8 cellular contexts compared by ENCODE assay signal in the genomic region with DNA sequence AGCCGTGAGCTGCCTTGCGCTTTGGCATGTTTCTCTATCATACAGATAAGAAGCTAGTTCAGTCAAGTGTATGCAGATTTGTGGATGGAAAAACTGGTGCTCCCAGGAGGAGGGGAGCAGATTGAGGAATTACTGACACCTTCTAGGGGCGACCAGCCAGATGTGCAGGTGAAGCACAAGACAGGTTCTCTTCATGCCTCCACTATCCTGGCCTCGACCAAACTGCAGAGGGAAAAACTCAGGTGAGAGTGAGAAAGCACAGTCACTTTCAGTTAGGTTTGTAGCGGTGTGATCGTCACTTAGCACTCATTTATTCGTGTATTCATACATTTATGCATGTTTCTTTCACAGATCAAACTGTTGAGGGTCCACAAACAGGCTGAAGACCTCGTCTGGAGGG. TPM values are rescaled to one million over a fixed set of nuclear protein-coding genes. Genes with fewer than 3 reads are reported as not detected.
DNase-seq lines count a peak whose midpoint lies in the region; ATAC-seq, FAIRE-seq and TF ChIP-seq lines count a peak whose summit lies in the region.

No MANE protein-coding gene starts in this region.

- peaks cover 7% of the 10 kb centered on the region for H3K9me1 ChIP-seq in K562 (ENCODE audit: control insufficient read depth, insufficient read depth, low read length)

- H3K9me3 ChIP-seq in K562 (replicated peaks; ENCODE audit: control insufficient read depth, insufficient read depth, low read depth, low read length): no peaks in the 10 kb centered on the region
- H3K9me3 ChIP-seq in lung (ENCODE audit: control insufficient read depth in 2 of 2, insufficient read depth in 1 of 2, low read length in 1 of 2): no peaks in the 10 kb centered on the region
- no peaks in the 10 kb centered on the region for H3K9me3 ChIP-seq in upper lobe of right lung

- FAIRE-seq in K562 (lab: Jason Lieb, UNC): no peak

- H3K27me3 ChIP-seq in K562 (ENCODE audit: control insufficient read depth in 2 of 2, insufficient read depth in 2 of 2, low read length in 2 of 2): no peaks in the 10 kb centered on the region
- no peaks in the 10 kb centered on the region for H3K27me3 ChIP-seq in lung (ENCODE audit: control insufficient read depth, insufficient read depth)
- H3K27me3 ChIP-seq in upper lobe of right lung: no peaks in the 10 kb centered on the region

- POLR2A ChIA-PET in K562 (lab: Yijun Ruan, JAX): interaction anchor here (0.5 to 1.0 kb wide), 4 partner anchors 10 to 461 kb away, joined by 3 to 4 read pairs (median 4); a partner anchor contains a TSS

- H3K79me2 ChIP-seq in K562 (ENCODE audit: control insufficient read depth, insufficient read depth, low read length): peaks cover 41% of the 10 kb centered on the region

- no peak for TF ChIP-seq EP300 in K562 (IDR thresholded peaks at IDR 0.05; ENCODE audit: low read length)

- no peak for TF ChIP-seq RAD21 in K562 (CRISPR knock-in tag; conservative IDR thresholded peaks at IDR 0.05 in 1 of 2, IDR thresholded peaks at IDR 0.05 in 1 of 2)

- no peak for DNase-seq in activated naive CD4-positive, alpha-beta T cell (lab: John Stamatoyannopoulos, UW)
- DNase-seq in K562 (ENCODE audit: extremely low read depth in 1 of 4, low spot score in 3 of 4) (peak in 2 of 4 experiments; percentile 18 to 38), lung (ENCODE audit: low spot score) (no peak), upper lobe of right lung (peak; percentile 25), DMS153 (lab: John Stamatoyannopoulos, UW) (no peak)

- peak overlapping the region; percentile 97 for H3K4me2 ChIP-seq in K562 (ENCODE audit: insufficient read depth, low read length)

- WGBS in K562 (ENCODE audit: insufficient coverage, low coverage, missing lambda C conversion rate): under 1% methylated on average over 8 of the region's 8 CpGs
- 14 to 26% methylated on average over 8 of the region's 8 CpGs for WGBS in lung, 2 donors

- peaks cover 3% of the 10 kb centered on the region for H3K36me3 Mint-ChIP-seq in activated naive CD4-positive, alpha-beta T cell treated with anti-CD3 and anti-CD28 coated beads, Interleukin-2, amount 50 U/mL, for 24 hours

- H3K27ac Mint-ChIP-seq in activated naive CD4-positive, alpha-beta T cell treated with anti-CD3 and anti-CD28 coated beads, Interleukin-2, amount 50 U/mL, for 24 hours: peak overlapping the region; percentile 94

- H3K4me1 Mint-ChIP-seq in activated naive CD4-positive, alpha-beta T cell treated with anti-CD3 and anti-CD28 coated beads, Interleukin-2, amount 50 U/mL, for 24 hours: peaks cover 42% of the 10 kb centered on the region

- intact Hi-C loops in K562 (cut with micrococcal nuclease): no loop called here
- intact Hi-C loops in upper lobe of right lung (cut with DNase I): no loop called here

- CTCF ChIA-PET in K562 (lab: Yijun Ruan, JAX; ENCODE audit: low intra/inter-chr PET ratio): no interaction called here

- H4K20me1 ChIP-seq in K562 (replicated peaks; ENCODE audit: control insufficient read depth, insufficient read depth, low read length): no peaks in the 10 kb centered on the region

- no peak for TF ChIP-seq POLR2A in K562 (conservative IDR thresholded peaks at IDR 0.05)

- H3K4me1 ChIP-seq in K562 (replicated peaks in 1 of 2; ENCODE audit: control insufficient read depth in 2 of 2, insufficient read depth in 2 of 2, low read length in 2 of 2): peaks cover 14 to 42% of the 10 kb centered on the region in 2 experiments; a peak in 4 of 5 replicates
- peaks cover 3 to 18% of the 10 kb centered on the region in 2 donors for H3K4me1 ChIP-seq in lung (ENCODE audit: control insufficient read depth in 2 of 2, insufficient read depth in 2 of 2, low read length in 2 of 2)
- H3K4me1 ChIP-seq in upper lobe of right lung: peaks cover 29% of the 10 kb centered on the region

- TSS peak; percentile 98 for BruUV-seq in K562 (replicated peaks; lab: Mats Ljungman, UMichigan)

- in situ Hi-C loops in K562 (cut with MboI): no loop called here

- H3K9ac ChIP-seq in K562 (ENCODE audit: insufficient read depth in 1 of 2, low read depth in 2 of 2, low read length in 2 of 2): peak overlapping the region; percentile 81 to 98

- H3K4me3 ChIP-seq in K562 (peak overlapping the region; percentile 89), lung (peak overlapping the region; percentile 98), upper lobe of right lung (peak overlapping the region; percentile 95)

- peaks cover 19% of the 10 kb centered on the region; the same call in 2 of the 3 replicates for H3K36me3 ChIP-seq in K562 (ENCODE audit: control insufficient read depth, insufficient read depth, low read length)
- peaks cover 0 to 6% of the 10 kb centered on the region in 2 donors for H3K36me3 ChIP-seq in lung (ENCODE audit: control insufficient read depth in 2 of 2, insufficient read depth in 2 of 2, low read length in 2 of 2)
- peaks cover 11% of the 10 kb centered on the region for H3K36me3 ChIP-seq in upper lobe of right lung

- TF ChIP-seq CTCF in K562 (IDR thresholded peaks at IDR 0.05 in 2 of 3, conservative IDR thresholded peaks at IDR 0.05 in 1 of 3; ENCODE audit: insufficient read depth in 2 of 3, low read depth in 1 of 3, low read length in 3 of 3) (no peak), lung (IDR thresholded peaks at IDR 0.05; ENCODE audit: control extremely low read depth, extremely low read depth) (no peak), upper lobe of right lung (IDR thresholded peaks at IDR 0.05) (no peak)

- peak overlapping the region; percentile 91 for H3K4me3 Mint-ChIP-seq in activated naive CD4-positive, alpha-beta T cell treated with anti-CD3 and anti-CD28 coated beads, Interleukin-2, amount 50 U/mL, for 24 hours

- H3K27me3 Mint-ChIP-seq in activated naive CD4-positive, alpha-beta T cell treated with anti-CD3 and anti-CD28 coated beads, Interleukin-2, amount 50 U/mL, for 24 hours: no peaks in the 10 kb centered on the region

- ATAC-seq in K562 (no peak), lung (ENCODE audit: insufficient read depth, low FRiP score) (no peak), upper lobe of right lung (no peak), GM18870 (IDR thresholded peaks at IDR 0.05; ENCODE audit: unreplicated experiment) (no peak), HG03139 (IDR thresholded peaks at IDR 0.05; ENCODE audit: unreplicated experiment) (no peak)

- H2AFZ ChIP-seq in K562 (ENCODE audit: low read depth, low read length): peak overlapping the region; percentile 92

- H3K27ac ChIP-seq in K562 (ENCODE audit: extremely low read depth, low read depth, low read length) (peak overlapping the region; percentile 81), lung (ENCODE audit: low read depth in 1 of 2, low read length in 1 of 2) (peak overlapping the region; percentile 79 to 99), upper lobe of right lung (peak overlapping the region; percentile 96)

- no peaks in the 10 kb centered on the region for H3K9me3 Mint-ChIP-seq in activated naive CD4-positive, alpha-beta T cell treated with anti-CD3 and anti-CD28 coated beads, Interleukin-2, amount 50 U/mL, for 24 hours

RNA-seq across cellular contexts. Expression of a gene that starts 0.6 kb away (rescaled TPM):
- 42.0 and 115 TPM in 2 replicates for total RNA-seq in K562 (2011; cell fraction: chromatin; rRNA removed; ENCODE audit: low replicate concordance)
- 55.1 and 55.4 TPM in 2 replicates for total RNA-seq in K562 (2011; cell fraction: nucleolus; rRNA removed)
- total RNA-seq in K562 (2011; cell fraction: nucleoplasm; rRNA removed): 42.4 and 48.7 TPM in 2 replicates
- total RNA-seq in K562 (2014; rRNA removed) (61.5 and 65.1 TPM in 2 replicates), K562 (2014; rRNA removed; fragmentation: Illumina TruSeq; extraction: Trizol) (17.5 and 21.2 TPM in 2 replicates), K562 (2015; rRNA removed; fragmentation: Illumina TruSeq; extraction: Trizol) (36.9 and 38.9 TPM in 2 replicates), K562 (2021) (51.5 and 57.7 TPM in 2 replicates), lung (100 to 1,000 TPM in 1 of 2 donors, 10 to 100 TPM in 1; 65.9 to 144 TPM), upper lobe of right lung (93.7 TPM)
- polyA plus RNA-seq in K562 (2011; rRNA removed) (32.4 and 35.0 TPM in 2 replicates), K562 (2014; fragmentation: Illumina TruSeq; extraction: Trizol) (52.1 and 58.2 TPM in 2 replicates), K562 (2014; fragmentation: Nextera tagmentation; extraction: Ambion mirVana) (1 to 10 TPM; 1.9 to 3.7 TPM), K562 (2014; rRNA removed) (47.6 and 53.0 TPM in 2 replicates), lung (100 to 1,000 TPM in 1 of 2 donors, 10 to 100 TPM in 1; 89.3 to 209 TPM)
- polyA plus RNA-seq in K562 (2011; cell fraction: cytosol; rRNA removed): 41.3 and 70.1 TPM in 2 replicates
- polyA plus RNA-seq in K562 (2011; cell fraction: nucleus; rRNA removed): 44.0 and 49.7 TPM in 2 replicates
- 47.8 and 50.1 TPM in 2 replicates for polyA plus RNA-seq in K562 (2012)
- 19.1 and 33.6 TPM in 2 replicates for polyA minus RNA-seq in K562 (2011; rRNA and poly(A)+ RNA removed)
- polyA minus RNA-seq in K562 (2011; cell fraction: cytosol; rRNA and poly(A)+ RNA removed): 20.9 and 23.1 TPM in 2 replicates
- 20.3 and 26.3 TPM in 2 replicates for polyA minus RNA-seq in K562 (2011; cell fraction: nucleus; rRNA and poly(A)+ RNA removed)

RNA-seq across cellular contexts. Expression of a gene that starts 21.5 kb away (rescaled TPM):
- total RNA-seq in K562 (2011; cell fraction: chromatin; rRNA removed; ENCODE audit: low replicate concordance): not detected in 2 replicates
- total RNA-seq in K562 (2011; cell fraction: nucleolus; rRNA removed): 0.50 and 0.53 TPM in 2 replicates
- total RNA-seq in K562 (2011; cell fraction: nucleoplasm; rRNA removed): not detected in 2 replicates
- not detected in 2 replicates for total RNA-seq in K562 (2014; rRNA removed)
- total RNA-seq in K562 (2014; rRNA removed; fragmentation: Illumina TruSeq; extraction: Trizol): not detected in 2 replicates
- not detected in 2 replicates for total RNA-seq in K562 (2015; rRNA removed; fragmentation: Illumina TruSeq; extraction: Trizol)
- not detected in 2 replicates for total RNA-seq in K562 (2021)
- polyA plus RNA-seq in K562 (2011; rRNA removed): not detected in 2 replicates
- 0.12 TPM in 1 of 2 replicates, not detected in the other for polyA plus RNA-seq in K562 (2011; cell fraction: cytosol; rRNA removed)
- polyA plus RNA-seq in K562 (2011; cell fraction: nucleus; rRNA removed): 0.14 TPM in 1 of 2 replicates, not detected in the other
- not detected in 2 replicates for polyA plus RNA-seq in K562 (2012)
- polyA plus RNA-seq in K562 (2014; fragmentation: Illumina TruSeq; extraction: Trizol): not detected in 2 replicates
- not detected for polyA plus RNA-seq in K562 (2014; fragmentation: Nextera tagmentation; extraction: Ambion mirVana)
- not detected in 2 replicates for polyA plus RNA-seq in K562 (2014; rRNA removed)
- not detected in 2 replicates for polyA minus RNA-seq in K562 (2011; rRNA and poly(A)+ RNA removed)
- polyA minus RNA-seq in K562 (2011; cell fraction: cytosol; rRNA and poly(A)+ RNA removed): not detected in 2 replicates
- not detected in 2 replicates for polyA minus RNA-seq in K562 (2011; cell fraction: nucleus; rRNA and poly(A)+ RNA removed)
- total RNA-seq in lung: under 1 TPM in 1 of 2 donors, not detected in 1; 0.85 TPM
- polyA plus RNA-seq in lung: under 1 TPM; 0.63 to 0.83 TPM
- total RNA-seq in upper lobe of right lung: 1.1 TPM

RNA-seq across cellular contexts. Expression of a gene that starts 38.4 kb away (rescaled TPM):
- total RNA-seq in K562 (2011; cell fraction: chromatin; rRNA removed; ENCODE audit: low replicate concordance): 15.0 and 46.8 TPM in 2 replicates
- total RNA-seq in K562 (2011; cell fraction: nucleolus; rRNA removed): 28.4 and 32.0 TPM in 2 replicates
- total RNA-seq in K562 (2011; cell fraction: nucleoplasm; rRNA removed): 22.1 and 23.5 TPM in 2 replicates
- total RNA-seq in K562 (2014; rRNA removed) (4.1 and 6.5 TPM in 2 replicates), K562 (2014; rRNA removed; fragmentation: Illumina TruSeq; extraction: Trizol) (1.3 and 1.9 TPM in 2 replicates), K562 (2015; rRNA removed; fragmentation: Illumina TruSeq; extraction: Trizol) (4.2 and 4.8 TPM in 2 replicates), K562 (2021) (8.6 and 9.9 TPM in 2 replicates), lung (10 to 100 TPM; 27.9 to 35.8 TPM), upper lobe of right lung (26.8 TPM)
- polyA plus RNA-seq in K562 (2011; rRNA removed) (4.1 and 5.7 TPM in 2 replicates), K562 (2014; fragmentation: Illumina TruSeq; extraction: Trizol) (3.6 and 4.1 TPM in 2 replicates), K562 (2014; fragmentation: Nextera tagmentation; extraction: Ambion mirVana) (under 1 TPM; 0.51 to 0.70 TPM), K562 (2014; rRNA removed) (5.2 and 5.9 TPM in 2 replicates), lung (10 to 100 TPM; 17.9 to 19.1 TPM)
- 4.9 and 8.0 TPM in 2 replicates for polyA plus RNA-seq in K562 (2011; cell fraction: cytosol; rRNA removed)
- polyA plus RNA-seq in K562 (2011; cell fraction: nucleus; rRNA removed): 22.0 and 33.1 TPM in 2 replicates
- 4.7 and 10.9 TPM in 2 replicates for polyA plus RNA-seq in K562 (2012)
- polyA minus RNA-seq in K562 (2011; rRNA and poly(A)+ RNA removed): 4.8 and 6.4 TPM in 2 replicates
- 5.9 and 23.5 TPM in 2 replicates for polyA minus RNA-seq in K562 (2011; cell fraction: cytosol; rRNA and poly(A)+ RNA removed)
- 16.4 and 23.2 TPM in 2 replicates for polyA minus RNA-seq in K562 (2011; cell fraction: nucleus; rRNA and poly(A)+ RNA removed)

RNA-seq across cellular contexts. Expression of a gene that starts 46.2 kb away (rescaled TPM):
- total RNA-seq in K562 (2011; cell fraction: chromatin; rRNA removed; ENCODE audit: low replicate concordance): 0.65 TPM in 1 of 2 replicates, not detected in the other
- total RNA-seq in K562 (2011; cell fraction: nucleolus; rRNA removed): not detected in 2 replicates
- total RNA-seq in K562 (2011; cell fraction: nucleoplasm; rRNA removed): not detected in 2 replicates
- total RNA-seq in K562 (2014; rRNA removed): not detected in 2 replicates
- total RNA-seq in K562 (2014; rRNA removed; fragmentation: Illumina TruSeq; extraction: Trizol): not detected in 2 replicates
- not detected in 2 replicates for total RNA-seq in K562 (2015; rRNA removed; fragmentation: Illumina TruSeq; extraction: Trizol)
- total RNA-seq in K562 (2021): not detected in 2 replicates
- polyA plus RNA-seq in K562 (2011; rRNA removed): not detected in 2 replicates
- polyA plus RNA-seq in K562 (2011; cell fraction: cytosol; rRNA removed): not detected in 2 replicates
- polyA plus RNA-seq in K562 (2011; cell fraction: nucleus; rRNA removed): not detected in 2 replicates
- polyA plus RNA-seq in K562 (2012): 0.13 and 0.18 TPM in 2 replicates
- not detected in 2 replicates for polyA plus RNA-seq in K562 (2014; fragmentation: Illumina TruSeq; extraction: Trizol)
- under 1 TPM; 0.04 to 0.10 TPM for polyA plus RNA-seq in K562 (2014; fragmentation: Nextera tagmentation; extraction: Ambion mirVana)
- polyA plus RNA-seq in K562 (2014; rRNA removed): not detected in 2 replicates
- not detected in 2 replicates for polyA minus RNA-seq in K562 (2011; rRNA and poly(A)+ RNA removed)
- not detected in 2 replicates for polyA minus RNA-seq in K562 (2011; cell fraction: cytosol; rRNA and poly(A)+ RNA removed)
- polyA minus RNA-seq in K562 (2011; cell fraction: nucleus; rRNA and poly(A)+ RNA removed): not detected in 2 replicates
- under 1 TPM in 1 of 2 donors, not detected in 1; 0.09 TPM for total RNA-seq in lung
- not detected for polyA plus RNA-seq in lung
- not detected for total RNA-seq in upper lobe of right lung
